ENCODE assay signal across 8 cellular contexts in genomic region chr10:45419673-45420020, GRCh38. TPM values are rescaled to one million over a fixed set of nuclear protein-coding genes. Genes with fewer than 3 reads are reported as not detected.
DNase-seq lines count a peak whose midpoint lies in the region; ATAC-seq and TF ChIP-seq lines count a peak whose summit lies in the region.

No MANE protein-coding gene starts in this region.

- H3K36me3 ChIP-seq in body of pancreas (replicated peaks in 1 of 2; ENCODE audit: insufficient read depth in 1 of 2, low read depth in 2 of 2) (no peaks in the 10 kb centered on the region), transverse colon (no peaks in the 10 kb centered on the region)

- H3K4me1 ChIP-seq in body of pancreas, result peaks cover 32% of the 10 kb centered on the region
- peaks cover 7 to 30% (median 12%) of the 10 kb centered on the region in 4 donors for H3K4me1 ChIP-seq in transverse colon

- peak; percentile 0 for ATAC-seq in HG02763 (IDR thresholded peaks at IDR 0.05; ENCODE audit: unreplicated experiment)
- ATAC-seq in body of pancreas, result no peak
- ATAC-seq in esophagus mucosa, result no peak

- in situ Hi-C loops in transverse colon (cut with MboI; ENCODE audit: low pct_ligation_motif_present in 1 of 4, low pct_unique_long_range_greater_than_20kb in 1 of 4, low sequenced_read_pairs in 3 of 4), result no loop called here

- intact Hi-C loops in body of pancreas (cut with DNase I), result no loop called here
- intact Hi-C loops in lower leg skin (cut with DNase I; ENCODE audit: low total_unique reads), result no loop called here
- intact Hi-C loops in transverse colon (cut with DNase I; ENCODE audit: low total_unique reads), result no loop called here

- H3K27me3 ChIP-seq in body of pancreas (no peaks in the 10 kb centered on the region), transverse colon (no peaks in the 10 kb centered on the region)

- TF ChIP-seq CTCF in body of pancreas (IDR thresholded peaks at IDR 0.05) (no peak), lower leg skin (IDR thresholded peaks at IDR 0.05) (no peak), transverse colon (IDR thresholded peaks at IDR 0.05) (no peak)

- no peak for TF ChIP-seq EP300 in transverse colon (IDR thresholded peaks at IDR 0.05; ENCODE audit: low read depth)

- DNase-seq in D341Med (ENCODE audit: low spot score), result peak; percentile 33
- no peak for DNase-seq in body of pancreas
- DNase-seq in lower leg skin (ENCODE audit: low spot score in 2 of 2), result no peak
- no peak for DNase-seq in transverse colon
- no peak for DNase-seq in activated CD4-positive, CD25-positive, alpha-beta regulatory T cell (lab: John Stamatoyannopoulos, UW)
- no peak for DNase-seq in medulla oblongata (ENCODE audit: extremely low spot score)

- H3K4me3 ChIP-seq in body of pancreas, result no peak overlapping the region
- H3K4me3 ChIP-seq in lower leg skin (ENCODE audit: low read depth, poor library complexity, severe bottlenecking), result peak overlapping the region; percentile 18
- H3K4me3 ChIP-seq in transverse colon, result peak overlapping the region; percentile 39 to 57 (median 42)

- peak overlapping the region; percentile 42 to 90 (median 78) for H3K27ac ChIP-seq in body of pancreas
- H3K27ac ChIP-seq in transverse colon, result peak overlapping the region; percentile 81 to 88 (median 82)

- H3K9me3 ChIP-seq in body of pancreas (no peaks in the 10 kb centered on the region), transverse colon (no peaks in the 10 kb centered on the region)

- WGBS in body of pancreas, 2 donors, result 66 to 79% methylated on average over 11 of the region's 11 CpGs
- WGBS in lower leg skin, 2 donors, result 14 to 15% methylated on average over 11 of the region's 11 CpGs
- 6 to 33% methylated on average over 3 to 11 of the region's 11 CpGs for WGBS in transverse colon (ENCODE audit: low coverage in 1 of 2), 2 donors

- TF ChIP-seq POLR2A in body of pancreas (IDR thresholded peaks at IDR 0.05) (no peak), lower leg skin (IDR thresholded peaks at IDR 0.05) (no peak), transverse colon (IDR thresholded peaks at IDR 0.05) (no peak)

RNA-seq across cellular contexts. Expression of gene ALOX5, which starts 45.6 kb away (rescaled TPM):
- total RNA-seq in body of pancreas (10 to 100 TPM; 42.5 to 63.0 TPM), lower leg skin (10 to 100 TPM in 3 of 4 donors, 1 to 10 TPM in 1; 7.4 to 16.0 (median 11.9) TPM), transverse colon (10 to 100 TPM; 13.5 to 27.2 (median 21.1) TPM), esophagus mucosa (4.1 TPM)

Comparison
In these comparisons a context has a peak if more than half of its experiments do, and no peak if none do; other contexts are left out.
1. H3K4me3 ChIP-seq: peak in lower leg skin (single experiment) and transverse colon (4 of 4); none in body of pancreas (0 of 2).